18 cellular contexts compared by ENCODE assay signal in the genomic region with DNA sequence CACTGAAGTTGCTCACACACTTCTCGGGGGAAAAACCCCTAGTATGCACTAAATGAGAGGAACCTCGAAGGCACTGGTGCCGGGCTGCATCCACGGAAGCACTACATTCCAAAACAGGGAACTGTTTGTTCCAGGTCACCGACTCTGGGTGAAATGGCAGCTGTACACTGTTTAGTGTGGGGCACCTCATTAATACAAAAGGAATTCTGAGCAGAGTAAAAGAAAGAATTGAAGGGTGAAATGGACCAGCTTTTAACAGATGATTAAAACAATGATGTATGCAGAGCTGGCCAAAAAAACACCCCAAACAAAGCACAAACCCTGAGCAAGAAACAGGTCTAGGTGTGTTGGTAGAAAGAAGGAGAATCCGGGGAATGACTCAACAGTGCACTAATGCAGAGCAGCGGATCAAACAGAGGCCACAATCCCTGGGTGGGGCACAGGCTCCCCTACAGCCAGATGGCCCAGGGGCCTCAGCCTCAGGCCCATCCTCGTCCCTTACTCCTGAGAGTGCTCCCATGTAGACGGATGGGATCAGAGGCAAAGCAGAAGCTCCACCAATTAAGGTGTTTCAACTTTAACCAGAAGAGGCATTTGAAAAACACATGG.
DNase-seq lines count a peak whose midpoint lies in the region; ATAC-seq and TF ChIP-seq lines count a peak whose summit lies in the region.
"Had no signal": no experiment of that assay in that cellular context is flagged by ENCODE, and none has a peak within 500 bp of the region (broad histone marks: within the 10 kb centered on the region; RNA-seq: fewer than 3 reads in every experiment).

No MANE protein-coding gene starts in this region.

- H3K9me3 Mint-ChIP-seq in neural crest cell: no peaks in the 10 kb centered on the region
- H3K9me3 Mint-ChIP-seq: HFFc6 had no signal

- H3K4me3 Mint-ChIP-seq in neural crest cell: no peak overlapping the region
- H3K4me3 Mint-ChIP-seq: CD14-positive monocyte, HFFc6 had no signal

- peak overlapping the region; percentile 91 for H3K27ac Mint-ChIP-seq in neural crest cell (ENCODE audit: unreplicated experiment)
- H3K27ac Mint-ChIP-seq: HFFc6, IgD-negative memory B cell had no signal

- TF ChIP-seq POLR2A in GM18505 (IDR thresholded peaks at IDR 0.05; ENCODE audit: borderline replicate concordance, extremely low read depth, insufficient read depth, insufficient read length): no peak

- no peak for TF ChIP-seq CTCF in epithelial cell of esophagus (IDR thresholded peaks at IDR 0.05; ENCODE audit: insufficient read depth, low read depth, low read length, missing control alignments)
- TF ChIP-seq CTCF in neural crest cell (conservative IDR thresholded peaks at IDR 0.05): no peak

- peaks cover 36% of the 10 kb centered on the region for H3K36me3 Mint-ChIP-seq in neural crest cell (ENCODE audit: low read depth)

- ATAC-seq in GM18505 (IDR thresholded peaks at IDR 0.05; ENCODE audit: unreplicated experiment) (no peak), HG02571 (IDR thresholded peaks at IDR 0.05; ENCODE audit: unreplicated experiment) (no peak)

- H3K4me1 Mint-ChIP-seq in neural crest cell: peaks cover 61% of the 10 kb centered on the region
- H3K4me1 Mint-ChIP-seq: CD14-positive monocyte, IgD-negative memory B cell had no signal

- no peak overlapping the region for H3K4me3 ChIP-seq in epithelial cell of esophagus (ENCODE audit: low read length)
- H3K4me3 ChIP-seq: MG63 had no signal

- peak; percentile 7 for DNase-seq in NCI-H82 (lab: John Stamatoyannopoulos, UW)
- DNase-seq in NCI-H82 treated with DMSO at 0.1 percent for 48 hours (lab: John Stamatoyannopoulos, UW; ENCODE audit: unreplicated experiment): no peak
- peak; percentile 54 for DNase-seq in epithelial cell of esophagus (ENCODE audit: low read depth)
- no peak for DNase-seq in neural crest cell (ENCODE audit: low read depth, low spot score)
- DNase-seq in NCI-H2029 (lab: John Stamatoyannopoulos, UW): no peak
- no peak for DNase-seq in NCI-H128 (lab: John Stamatoyannopoulos, UW; ENCODE audit: unreplicated experiment)
- DNase-seq: DMS79 treated with DMSO at 0.1 percent for 48 hours, HFFc6, Karpas-422, MG63, NCI-H1092 treated with DMSO at 0.1 percent for 48 hours, NCI-H2081 treated with DMSO at 0.1 percent for 48 hours, SHP77 treated with DMSO at 0.1 percent for 48 hours, SK-N-SH had no signal

- no peaks in the 10 kb centered on the region for H3K27me3 Mint-ChIP-seq in neural crest cell (ENCODE audit: low read depth)
- H3K27me3 Mint-ChIP-seq: IgD-negative memory B cell had no signal

Comparison
In these comparisons a context has a peak if more than half of its experiments do, and no peak if none do; other contexts are left out.
1. DNase-seq: peak in NCI-H82 (single experiment) and epithelial cell of esophagus (single experiment); none in NCI-H82 treated with DMSO at 0.1 percent for 48 hours (single experiment), neural crest cell (single experiment), NCI-H2029 (single experiment) and NCI-H128 (single experiment).